In the genomic region with DNA sequence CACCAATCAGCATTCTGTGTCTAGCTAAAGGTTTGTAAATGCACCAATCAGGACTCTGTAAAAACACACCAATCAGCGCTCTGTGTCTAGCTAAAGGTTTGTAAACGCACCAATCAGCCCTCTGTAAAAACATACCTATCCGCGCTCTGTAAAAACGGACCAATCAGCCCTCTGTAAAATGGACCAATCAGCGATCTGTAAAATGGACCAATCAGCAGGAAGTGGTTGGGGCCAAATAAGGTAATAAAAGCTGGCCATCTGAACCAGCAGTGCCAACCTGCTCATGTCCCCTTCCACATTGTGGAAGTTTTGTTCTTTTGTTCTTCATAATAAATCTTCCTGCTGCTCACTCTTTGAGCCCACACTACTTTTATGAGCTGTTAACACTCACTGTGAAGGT, we compare ENCODE assay signal across 12 cellular contexts. TPM values are rescaled to one million over a fixed set of nuclear protein-coding genes. Genes with fewer than 3 reads are reported as not detected.
"Had no signal": no experiment of that assay in that cellular context is flagged by ENCODE, and none has a peak within 500 bp of the region (broad histone marks: within the 10 kb centered on the region; RNA-seq: fewer than 3 reads in every experiment).

No MANE protein-coding gene starts in this region.

RNA-seq across cellular contexts. Expression of gene OR1M1, which starts 33.2 kb away (rescaled TPM):
- total RNA-seq: activated CD4-positive, alpha-beta memory T cell treated with anti-CD3 and anti-CD28 coated beads, Interleukin-2, amount 10 ng/mL, durations not matched to agents 7 days and 5 days; activated CD4-positive, alpha-beta T cell treated with anti-CD3 and anti-CD28 coated beads for 36 hours; activated CD4-positive, alpha-beta T cell treated with anti-CD3 and anti-CD28 coated beads, Interleukin-2, amount 10 ng/mL, durations not matched to agents 7 days and 5 days; activated CD8-positive, alpha-beta memory T cell treated with anti-CD3 and anti-CD28 coated beads, Interleukin-2, amount 10 ng/mL, durations not matched to agents 7 days and 5 days; activated CD8-positive, alpha-beta T cell treated with anti-CD3 and anti-CD28 coated beads, Interleukin-2, amount 10 ng/mL, durations not matched to agents 7 days and 5 days; activated naive CD8-positive, alpha-beta T cell treated with anti-CD3 and anti-CD28 coated beads, Interleukin-2, amount 10 ng/mL, durations not matched to agents 7 days and 5 days; activated T-helper 2 cell treated with anti-CD3 and anti-CD28 coated beads, Interferon-gamma antibody, Interleukin-2, Interleukin-4, amounts not matched to agents 10 μg/mL and 5 μg/mL and 100 μg/mL, durations not matched to agents 14 hours and 24 hours and 36 hours; ascending aorta; bronchial epithelial cell; cardiac muscle cell; chondrocyte had no signal
- polyA plus RNA-seq: adipose tissue, cardiac muscle cell had no signal

RNA-seq across cellular contexts. Expression of gene MUC16, which starts 43.5 kb away (rescaled TPM):
- total RNA-seq: activated CD4-positive, alpha-beta T cell treated with anti-CD3 and anti-CD28 coated beads for 36 hours; activated CD4-positive, alpha-beta T cell treated with anti-CD3 and anti-CD28 coated beads, Interleukin-2, amount 10 ng/mL, durations not matched to agents 7 days and 5 days; activated T-helper 2 cell treated with anti-CD3 and anti-CD28 coated beads, Interferon-gamma antibody, Interleukin-2, Interleukin-4, amounts not matched to agents 10 μg/mL and 5 μg/mL and 100 μg/mL, durations not matched to agents 14 hours and 24 hours and 36 hours; cardiac muscle cell; chondrocyte had no signal
- polyA plus RNA-seq: cardiac muscle cell had no signal

RNA-seq across cellular contexts. Expression of gene OR7G2, which starts 53.6 kb away (rescaled TPM):
- total RNA-seq: activated CD4-positive, alpha-beta memory T cell treated with anti-CD3 and anti-CD28 coated beads, Interleukin-2, amount 10 ng/mL, durations not matched to agents 7 days and 5 days; activated CD4-positive, alpha-beta T cell treated with anti-CD3 and anti-CD28 coated beads for 36 hours; activated CD4-positive, alpha-beta T cell treated with anti-CD3 and anti-CD28 coated beads, Interleukin-2, amount 10 ng/mL, durations not matched to agents 7 days and 5 days; activated CD8-positive, alpha-beta memory T cell treated with anti-CD3 and anti-CD28 coated beads, Interleukin-2, amount 10 ng/mL, durations not matched to agents 7 days and 5 days; activated CD8-positive, alpha-beta T cell treated with anti-CD3 and anti-CD28 coated beads, Interleukin-2, amount 10 ng/mL, durations not matched to agents 7 days and 5 days; activated naive CD8-positive, alpha-beta T cell treated with anti-CD3 and anti-CD28 coated beads, Interleukin-2, amount 10 ng/mL, durations not matched to agents 7 days and 5 days; activated T-helper 2 cell treated with anti-CD3 and anti-CD28 coated beads, Interferon-gamma antibody, Interleukin-2, Interleukin-4, amounts not matched to agents 10 μg/mL and 5 μg/mL and 100 μg/mL, durations not matched to agents 14 hours and 24 hours and 36 hours; ascending aorta; bronchial epithelial cell; cardiac muscle cell; chondrocyte had no signal
- polyA plus RNA-seq: adipose tissue, cardiac muscle cell had no signal
